Comparison of ENCODE assay signal across 8 cellular contexts in the genomic region with DNA sequence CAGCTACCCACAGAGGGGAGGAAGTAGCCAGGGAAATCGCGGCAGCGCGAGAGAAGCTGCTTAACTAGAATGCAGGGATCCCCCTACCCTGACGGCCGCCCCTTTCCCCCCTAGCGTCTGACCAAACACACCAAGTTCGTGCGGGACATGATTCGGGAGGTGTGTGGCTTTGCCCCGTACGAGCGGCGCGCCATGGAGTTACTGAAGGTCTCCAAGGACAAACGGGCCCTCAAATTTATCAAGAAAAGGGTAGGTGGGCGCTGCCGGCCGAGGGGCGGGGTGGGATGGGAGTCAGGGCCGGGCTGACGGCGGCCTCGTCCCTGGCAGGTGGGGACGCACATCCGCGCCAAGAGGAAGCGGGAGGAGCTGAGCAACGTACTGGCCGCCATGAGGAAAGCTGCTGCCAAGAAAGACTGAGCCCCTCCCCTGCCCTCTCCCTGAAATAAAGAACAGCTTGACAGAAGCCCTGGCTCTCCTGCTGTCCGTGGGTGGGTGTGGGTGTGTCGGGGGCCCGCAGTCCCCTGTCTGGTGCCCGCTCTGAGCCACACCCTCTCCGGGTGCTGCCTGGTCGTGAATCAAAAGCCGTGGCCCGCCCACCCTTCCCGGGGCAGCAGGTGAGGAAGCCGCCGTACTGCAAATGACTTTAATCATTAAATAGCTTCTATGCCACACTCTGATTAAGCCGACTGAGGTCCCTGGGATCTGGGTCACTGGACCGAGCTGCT. TPM values are rescaled to one million over a fixed set of nuclear protein-coding genes. Genes with fewer than 3 reads are reported as not detected.
DNase-seq lines count a peak whose midpoint lies in the region; ATAC-seq and TF ChIP-seq lines count a peak whose summit lies in the region.

No MANE protein-coding gene starts in this region.

- peaks cover 57% of the 10 kb centered on the region for H3K79me2 ChIP-seq in hepatocyte
- H3K79me2 ChIP-seq in smooth muscle cell (ENCODE audit: low read depth): peaks cover 58% of the 10 kb centered on the region

- H3F3A ChIP-seq in smooth muscle cell (ENCODE audit: low read depth): peaks cover 14% of the 10 kb centered on the region

- H3K36me3 ChIP-seq in adrenal gland (replicated peaks in 1 of 2) (peaks cover 0 to 48% of the 10 kb centered on the region in 2 donors), hepatocyte (replicated peaks; ENCODE audit: insufficient read depth, low read depth) (no peaks in the 10 kb centered on the region), smooth muscle cell (ENCODE audit: low read depth) (no peaks in the 10 kb centered on the region)

- 3 to 10% (median 4%) methylated on average over 15 to 43 of the region's 43 CpGs for WGBS in adrenal gland, 4 donors
- WGBS in hepatocyte (ENCODE audit: low lambda C conversion rate, missing lambda C conversion rate): 9% methylated on average over 31 of the region's 43 CpGs
- 15% methylated on average over 43 of the region's 43 CpGs for WGBS in smooth muscle cell (ENCODE audit: low lambda C conversion rate)

- H3K9me2 ChIP-seq in hepatocyte (replicated peaks; ENCODE audit: insufficient read depth): no peaks in the 10 kb centered on the region

- peak; percentile 51 for DNase-seq in SIG-M5 treated with dmso at 0.1 percent for 504 hours (lab: John Stamatoyannopoulos, UW; ENCODE audit: unreplicated experiment)
- no peak for DNase-seq in SIG-M5 (lab: John Stamatoyannopoulos, UW)
- DNase-seq in RPMI7951 (ENCODE audit: low read depth): peak; percentile 40
- DNase-seq in adrenal gland: peak; percentile 68 to 89 (median 79)
- peak; percentile 57 for DNase-seq in hepatocyte (ENCODE audit: low spot score)
- no peak for DNase-seq in smooth muscle cell (lab: John Stamatoyannopoulos, UW; ENCODE audit: unreplicated experiment)

- peak overlapping the region; percentile 88 for H3K9ac ChIP-seq in smooth muscle cell (ENCODE audit: low read depth)

- H3K4me3 ChIP-seq in adrenal gland (peak overlapping the region; percentile 67 to 97 (median 82)), hepatocyte (peak overlapping the region; percentile 70), smooth muscle cell (peak overlapping the region; percentile 74)

- ATAC-seq in HG03025 (IDR thresholded peaks at IDR 0.05; ENCODE audit: low FRiP score, unreplicated experiment) (no peak), GM21717 (IDR thresholded peaks at IDR 0.05; ENCODE audit: unreplicated experiment) (no peak)

- TF ChIP-seq POLR2A in adrenal gland (IDR thresholded peaks at IDR 0.05): peak in 1 of 2 donors; percentile 32

- intact Hi-C loops in adrenal gland (cut with DNase I): no loop called here

- H3K4me2 ChIP-seq in hepatocyte (peak overlapping the region; percentile 99), smooth muscle cell (peak overlapping the region; percentile 90)

- TF ChIP-seq CTCF in adrenal gland (IDR thresholded peaks at IDR 0.05): no peak
- no peak for TF ChIP-seq CTCF in hepatocyte (IDR thresholded peaks at IDR 0.05; ENCODE audit: poor library complexity)
- TF ChIP-seq CTCF in smooth muscle cell (IDR thresholded peaks at IDR 0.05; ENCODE audit: borderline replicate concordance, insufficient read depth, poor library complexity, severe bottlenecking): no peak

- H2AFZ ChIP-seq in hepatocyte (no peak overlapping the region), smooth muscle cell (ENCODE audit: low read depth) (no peak overlapping the region)

- H3K27me3 ChIP-seq in adrenal gland (no peaks in the 10 kb centered on the region), hepatocyte (no peaks in the 10 kb centered on the region), smooth muscle cell (ENCODE audit: low read depth) (no peaks in the 10 kb centered on the region)

- H3K27ac ChIP-seq in adrenal gland: peak overlapping the region; percentile 90 to 95 (median 93)
- H3K27ac ChIP-seq in hepatocyte: peak overlapping the region; percentile 96
- H3K27ac ChIP-seq in smooth muscle cell (ENCODE audit: low read depth): peak overlapping the region; percentile 69

- H4K20me1 ChIP-seq in hepatocyte (ENCODE audit: insufficient read depth, poor library complexity, severe bottlenecking) (peaks cover 60% of the 10 kb centered on the region), smooth muscle cell (ENCODE audit: low read depth) (peaks cover 63% of the 10 kb centered on the region)

- H3K9me3 ChIP-seq in adrenal gland (replicated peaks in 1 of 3) (no peaks in the 10 kb centered on the region), hepatocyte (ENCODE audit: low read depth) (no peaks in the 10 kb centered on the region), smooth muscle cell (replicated peaks; ENCODE audit: low read depth) (no peaks in the 10 kb centered on the region)

- H3K4me1 ChIP-seq in adrenal gland (replicated peaks in 1 of 2) (peaks cover 12 to 28% of the 10 kb centered on the region in 2 donors), hepatocyte (ENCODE audit: insufficient read depth) (peaks cover 8% of the 10 kb centered on the region), smooth muscle cell (ENCODE audit: low read depth) (peaks cover 10% of the 10 kb centered on the region)

RNA-seq across cellular contexts. Expression of a gene that starts 1.3 kb away (rescaled TPM):
- total RNA-seq in RPMI7951 (2014; rRNA removed; shearing (Covaris generic)): 738 and 947 TPM in 2 replicates
- total RNA-seq in adrenal gland (1,000 to 10,000 TPM in 6 of 8 donors, 100 to 1,000 TPM in 2; 692 to 1,781 (median 1,178) TPM), hepatocyte (637 and 1,059 TPM in 2 replicates), smooth muscle cell (591 and 641 TPM in 2 replicates)
- polyA plus RNA-seq in adrenal gland (1,000 to 10,000 TPM in 2 of 3 donors, 100 to 1,000 TPM in 1; 615 to 3,360 (median 2,171) TPM), hepatocyte (917 and 990 TPM in 2 replicates), smooth muscle cell (1,079 and 1,182 TPM in 2 replicates)

RNA-seq across cellular contexts. Expression of a gene that starts 10.5 kb away (rescaled TPM):
- total RNA-seq in RPMI7951 (2014; rRNA removed; shearing (Covaris generic)): 9.5 and 22.4 TPM in 2 replicates
- total RNA-seq in adrenal gland (10 to 100 TPM in 7 of 8 donors, 1 to 10 TPM in 1; 6.3 to 40.5 (median 13.9) TPM), hepatocyte (14.0 and 14.9 TPM in 2 replicates), smooth muscle cell (10.3 and 28.0 TPM in 2 replicates)
- polyA plus RNA-seq in adrenal gland (10 to 100 TPM in 2 of 3 donors, 1 to 10 TPM in 1; 3.4 to 33.9 (median 23.7) TPM), hepatocyte (25.1 and 26.0 TPM in 2 replicates), smooth muscle cell (28.4 and 28.5 TPM in 2 replicates)

RNA-seq across cellular contexts. Expression of a gene that starts 11.1 kb away (rescaled TPM):
- total RNA-seq in RPMI7951 (2014; rRNA removed; shearing (Covaris generic)): 67.8 and 68.8 TPM in 2 replicates
- total RNA-seq in adrenal gland (10 to 100 TPM; 40.2 to 92.8 (median 57.9) TPM), hepatocyte (32.3 and 38.2 TPM in 2 replicates), smooth muscle cell (29.8 and 45.2 TPM in 2 replicates)
- polyA plus RNA-seq in adrenal gland (100 to 1,000 TPM in 2 of 3 donors, 10 to 100 TPM in 1; 23.4 to 211 (median 162) TPM), hepatocyte (120 and 157 TPM in 2 replicates), smooth muscle cell (143 and 151 TPM in 2 replicates)

RNA-seq across cellular contexts. Expression of a gene that starts 28.6 kb away (rescaled TPM):
- 34.6 and 38.2 TPM in 2 replicates for total RNA-seq in RPMI7951 (2014; rRNA removed; shearing (Covaris generic))
- total RNA-seq in adrenal gland (100 to 1,000 TPM; 185 to 523 (median 409) TPM), hepatocyte (61.6 and 63.0 TPM in 2 replicates), smooth muscle cell (30.2 and 31.6 TPM in 2 replicates)
- polyA plus RNA-seq in adrenal gland (100 to 1,000 TPM; 177 to 352 (median 196) TPM), hepatocyte (79.1 and 79.2 TPM in 2 replicates), smooth muscle cell (67.7 and 82.6 TPM in 2 replicates)

RNA-seq across cellular contexts. Expression of a gene that starts 29.1 kb away (rescaled TPM):
- total RNA-seq in RPMI7951 (2014; rRNA removed; shearing (Covaris generic)): not detected in 2 replicates
- total RNA-seq in adrenal gland: not detected
- polyA plus RNA-seq in adrenal gland: not detected
- total RNA-seq in hepatocyte: not detected in 2 replicates
- not detected in 2 replicates for polyA plus RNA-seq in hepatocyte
- not detected in 2 replicates for total RNA-seq in smooth muscle cell
- not detected in 2 replicates for polyA plus RNA-seq in smooth muscle cell

Comparison
In these comparisons a context has a peak if more than half of its experiments do, and no peak if none do; other contexts are left out.
1. DNase-seq: peak in SIG-M5 treated with dmso at 0.1 percent for 504 hours (single experiment), RPMI7951 (single experiment), adrenal gland (7 of 7) and hepatocyte (single experiment); none in SIG-M5 (single experiment) and smooth muscle cell (single experiment).
2. Peak in every context shown above with its lines, with median percentiles within 50 percentile points of each other: H3K27ac ChIP-seq and H3K4me3 ChIP-seq.